ENCODE assay signal across 10 cellular contexts in the genomic region with DNA sequence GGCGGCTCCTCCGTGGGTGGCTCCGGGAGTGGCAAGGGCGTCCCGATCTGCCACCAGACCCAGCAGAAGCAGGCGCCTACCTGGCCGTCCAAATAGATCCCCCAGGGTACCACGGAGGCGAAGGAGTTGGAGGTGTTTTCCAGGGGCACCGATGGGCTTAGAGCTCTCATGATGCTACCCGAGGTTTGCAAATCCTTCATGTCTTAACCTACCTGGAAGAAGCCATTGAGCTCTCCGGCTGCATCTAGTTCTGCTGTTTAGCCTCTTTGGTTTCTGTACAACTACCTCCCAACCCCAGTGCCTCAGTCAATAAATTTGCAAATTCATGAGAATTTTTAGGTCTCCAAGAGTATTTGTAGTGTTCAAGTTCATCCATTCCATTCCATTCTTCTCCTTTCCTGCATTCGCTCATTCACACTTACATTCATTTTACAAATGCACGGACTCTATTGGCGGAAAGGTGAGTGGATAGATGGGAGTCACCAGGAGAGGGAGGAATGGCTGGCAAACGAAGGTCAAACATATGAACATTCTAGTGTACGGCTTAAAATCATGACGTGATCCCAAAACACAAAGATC. TPM values are rescaled to one million over a fixed set of nuclear protein-coding genes. Genes with fewer than 3 reads are reported as not detected.
A peak's percentile ranks its signal among the peaks of the same experiment; 100 is the strongest.
DNase-seq lines count a peak whose midpoint lies in the region; ATAC-seq and TF ChIP-seq lines count a peak whose summit lies in the region.
"Had no signal": no experiment of that assay in that cellular context is flagged by ENCODE, and none has a peak within 500 bp of the region (broad histone marks: within the 10 kb centered on the region; RNA-seq: fewer than 3 reads in every experiment).

No MANE protein-coding gene starts in this region.

- H3K4me3 Mint-ChIP-seq in natural killer cell, result peak overlapping the region; percentile 84

- H3K4me1 Mint-ChIP-seq in natural killer cell, result peaks cover 29% of the 10 kb centered on the region in 2 donors

- POLR2A ChIA-PET in GM10248 (lab: Yijun Ruan, JAX), result no interaction called here

- no peaks in the 10 kb centered on the region for H3K9me3 Mint-ChIP-seq in natural killer cell

- H3K4me1 ChIP-seq in HUES6 (ENCODE audit: control insufficient read depth, insufficient read depth, low read length), result 0 out of 2 replicates have a peak, but pooled peaks cover 3% of the 10 kb centered on the region
- no peaks in the 10 kb centered on the region for H3K4me1 ChIP-seq in colonic mucosa

- CTCF ChIA-PET in GM10248 (lab: Yijun Ruan, JAX), result interaction anchor here (0.7 to 2.0 kb wide), 5 partner anchors 10 to 91 kb away, joined by 3 to 5 read pairs (median 3); no protein-coding TSS in a partner anchor

- no peaks in the 10 kb centered on the region for H3K36me3 Mint-ChIP-seq in natural killer cell

- no peak for TF ChIP-seq CTCF in AG10803 (conservative IDR thresholded peaks at IDR 0.05; ENCODE audit: low read length)
- no peak for TF ChIP-seq CTCF in colonic mucosa (IDR thresholded peaks at IDR 0.05)
- no peak for TF ChIP-seq CTCF in natural killer cell (IDR thresholded peaks at IDR 0.05)
- TF ChIP-seq CTCF in GM10248 (IDR thresholded peaks at IDR 0.05; ENCODE audit: control extremely low read depth, extremely low read depth, low read depth, missing control alignments), result no peak

- H3K9ac ChIP-seq in HUES6 (ENCODE audit: low read length), result no peak overlapping the region
- peak overlapping the region in 1 of 2 donors; percentile 12 for H3K9ac ChIP-seq in colonic mucosa (ENCODE audit: low read depth in 2 of 2, low read length in 2 of 2)

- intact Hi-C loops in colonic mucosa (cut with DNase I), result no loop called here
- intact Hi-C loops in natural killer cell (cut with micrococcal nuclease), result no loop called here

- peak in 1 of 3 donors; percentile 9 for ATAC-seq in natural killer cell
- no peak for ATAC-seq in GM19351 (IDR thresholded peaks at IDR 0.05; ENCODE audit: unreplicated experiment)

- DNase-seq in AG10803 (ENCODE audit: low read depth) (no peak), colonic mucosa (no peak), natural killer cell (no peak), NCI-H187 treated with DMSO at 0.1 percent for 48 hours (lab: John Stamatoyannopoulos, UW) (no peak), GM10248 (ENCODE audit: extremely low spot score) (no peak), SKM-1 treated with dmso at 0.1 percent for 144 hours (lab: John Stamatoyannopoulos, UW; ENCODE audit: unreplicated experiment) (no peak)

- no peak overlapping the region for H3K27ac ChIP-seq in HUES6 (ENCODE audit: low read depth, low read length)
- H3K27ac ChIP-seq in colonic mucosa, result no peak overlapping the region

- no peaks in the 10 kb centered on the region for H3K9me3 ChIP-seq in HUES6 (ENCODE audit: control insufficient read depth, insufficient read depth, low read depth, low read length)
- H3K9me3 ChIP-seq in colonic mucosa, result no peaks in the 10 kb centered on the region

- H3K36me3 ChIP-seq in HUES6 (ENCODE audit: control insufficient read depth, insufficient read depth, low read length) (no peaks in the 10 kb centered on the region), colonic mucosa (no peaks in the 10 kb centered on the region)

- no peak overlapping the region for H3K27ac Mint-ChIP-seq in natural killer cell

- H3K4me3 ChIP-seq in AG10803 (ENCODE audit: low read length), result peak overlapping the region; percentile 33; the same call in 1 of the 2 replicates
- H3K4me3 ChIP-seq in HUES6 (ENCODE audit: low read depth, low read length), result peak overlapping the region; percentile 66
- H3K4me3 ChIP-seq in colonic mucosa, result peak overlapping the region; percentile 35

- peaks cover 48 to 71% of the 10 kb centered on the region in 2 donors for H3K27me3 Mint-ChIP-seq in natural killer cell (ENCODE audit: low read depth in 2 of 2)

- H3K27me3 ChIP-seq in HUES6 (ENCODE audit: control insufficient read depth, insufficient read depth, low read length) (peaks cover 91% of the 10 kb centered on the region), colonic mucosa (peaks cover 30% of the 10 kb centered on the region)

RNA-seq across cellular contexts. Expression of a gene that starts 2.4 kb away (rescaled TPM):
- total RNA-seq in colonic mucosa (not detected), natural killer cell (not detected)
- total RNA-seq: LHCN-M2, renal cortical epithelial cell had no signal

RNA-seq across cellular contexts. Expression of a gene that starts 44.5 kb away (rescaled TPM):
- total RNA-seq in colonic mucosa, result not detected
- not detected for total RNA-seq in natural killer cell
- total RNA-seq: LHCN-M2, renal cortical epithelial cell had no signal

RNA-seq across cellular contexts. Expression of a gene that starts 50.9 kb away (rescaled TPM):
- total RNA-seq in colonic mucosa (not detected), natural killer cell (not detected)
- total RNA-seq: LHCN-M2, renal cortical epithelial cell had no signal

RNA-seq across cellular contexts. Expression of a gene that starts 58.7 kb away (rescaled TPM):
- not detected for total RNA-seq in colonic mucosa
- not detected for total RNA-seq in natural killer cell
- total RNA-seq: LHCN-M2, renal cortical epithelial cell had no signal
